22 cellular contexts compared by ENCODE assay signal in genomic region chr11:76132268-76132667, GRCh38.
DNase-seq lines count a peak whose midpoint lies in the region; ATAC-seq, FAIRE-seq and TF ChIP-seq lines count a peak whose summit lies in the region.
"Had no signal": no experiment of that assay in that cellular context is flagged by ENCODE, and none has a peak within 500 bp of the region (broad histone marks: within the 10 kb centered on the region; RNA-seq: fewer than 3 reads in every experiment).

No MANE protein-coding gene starts in this region.

- no peaks in the 10 kb centered on the region for H3K79me2 ChIP-seq in K562 (ENCODE audit: control insufficient read depth, insufficient read depth, low read length)

- no peak overlapping the region for H2AFZ ChIP-seq in K562 (ENCODE audit: low read depth, low read length)

- no peak for ATAC-seq in CD8-positive, alpha-beta T cell
- ATAC-seq in K562, result no peak
- no peak for ATAC-seq in naive thymus-derived CD4-positive, alpha-beta T cell
- ATAC-seq: stimulated activated naive B cell treated with anti-CD40 and anti-IgM and Interleukin-4, amounts not matched to agents 10 μg/mL and 1 μg/mL and 100 μg/mL, for 72 hours; WTC11 had no signal

- intact Hi-C loops in CD8-positive, alpha-beta T cell (cut with DNase I, micrococcal nuclease), result no loop called here
- intact Hi-C loops in K562 (cut with micrococcal nuclease), result no loop called here
- intact Hi-C loops in naive thymus-derived CD4-positive, alpha-beta T cell (cut with micrococcal nuclease), result no loop called here

- H3K4me1 ChIP-seq in CD8-positive, alpha-beta T cell (ENCODE audit: insufficient read depth, low read length), result peaks cover 21% of the 10 kb centered on the region
- H3K4me1 ChIP-seq in K562 (replicated peaks in 1 of 2; ENCODE audit: control insufficient read depth in 2 of 2, insufficient read depth in 2 of 2, low read length in 2 of 2), result no peaks in the 10 kb centered on the region; a peak in 1 of 5 replicates
- H3K4me1 ChIP-seq in naive thymus-derived CD4-positive, alpha-beta T cell (ENCODE audit: control insufficient read depth in 2 of 2, insufficient read depth in 2 of 2, low read length in 2 of 2), result peaks cover 0 to 20% of the 10 kb centered on the region in 2 donors
- no peaks in the 10 kb centered on the region for H3K4me1 ChIP-seq in effector memory CD4-positive, alpha-beta T cell (ENCODE audit: control insufficient read depth, insufficient read depth, low read length, poor library complexity, severe bottlenecking)

- in situ Hi-C loops in K562 (cut with MboI), result no loop called here

- H3K4me3 Mint-ChIP-seq in CD8-positive, alpha-beta T cell, result no peak overlapping the region
- peak overlapping the region in 4 of 10 donors; percentile 41 to 45 (median 43) for H3K4me3 Mint-ChIP-seq in naive thymus-derived CD4-positive, alpha-beta T cell
- H3K4me3 Mint-ChIP-seq in nephron progenitor cell, result no peak overlapping the region
- H3K4me3 Mint-ChIP-seq: immature natural killer cell; neural crest cell; stimulated activated naive B cell treated with anti-CD40 and anti-IgM and Interleukin-4, amounts not matched to agents 10 μg/mL and 1 μg/mL and 100 μg/mL, for 72 hours; WTC11 had no signal

- CTCF ChIA-PET in CD8-positive, alpha-beta T cell (lab: Charles Lee), result interaction anchor here (0.7 to 1.9 kb wide), 4 partner anchors 11 to 265 kb away, joined by 3 to 11 read pairs (median 4); no protein-coding TSS in a partner anchor
- CTCF ChIA-PET in K562 (lab: Yijun Ruan, JAX; ENCODE audit: low intra/inter-chr PET ratio), result no interaction called here
- CTCF ChIA-PET in naive thymus-derived CD4-positive, alpha-beta T cell (lab: Charles Lee), result interaction anchor here (0.7 to 1.0 kb wide), 2 partner anchors 18 to 20 kb away, joined by 3 to 4 read pairs; no protein-coding TSS in a partner anchor

- H3K4me1 Mint-ChIP-seq in CD8-positive, alpha-beta T cell (ENCODE audit: low read depth), result peaks cover 37% of the 10 kb centered on the region
- H3K4me1 Mint-ChIP-seq in naive thymus-derived CD4-positive, alpha-beta T cell, result peaks cover 15 to 53% (median 43%) of the 10 kb centered on the region in 7 donors
- peaks cover 18% of the 10 kb centered on the region for H3K4me1 Mint-ChIP-seq in nephron progenitor cell
- H3K4me1 Mint-ChIP-seq: neural crest cell, WTC11 had no signal

- H3K27me3 Mint-ChIP-seq in CD8-positive, alpha-beta T cell (ENCODE audit: low read depth), result no peaks in the 10 kb centered on the region
- no peaks in the 10 kb centered on the region for H3K27me3 Mint-ChIP-seq in naive thymus-derived CD4-positive, alpha-beta T cell
- no peaks in the 10 kb centered on the region for H3K27me3 Mint-ChIP-seq in nephron progenitor cell (ENCODE audit: low read depth, poor library complexity)
- H3K27me3 Mint-ChIP-seq: stimulated activated naive B cell treated with anti-CD40 and anti-IgM and Interleukin-4, amounts not matched to agents 10 μg/mL and 1 μg/mL and 100 μg/mL, for 72 hours had no signal

- H3K27ac Mint-ChIP-seq in CD8-positive, alpha-beta T cell, result peak overlapping the region; percentile 70
- peak overlapping the region in 8 of 9 donors; percentile 41 to 77 (median 66) for H3K27ac Mint-ChIP-seq in naive thymus-derived CD4-positive, alpha-beta T cell
- H3K27ac Mint-ChIP-seq in nephron progenitor cell, result no peak overlapping the region
- H3K27ac Mint-ChIP-seq: stimulated activated naive B cell treated with anti-CD40 and anti-IgM and Interleukin-4, amounts not matched to agents 10 μg/mL and 1 μg/mL and 100 μg/mL, for 72 hours; WTC11 had no signal

- 70% methylated on average over 1 of the region's 1 CpG for WGBS in K562 (ENCODE audit: insufficient coverage, low coverage, missing lambda C conversion rate)

- FAIRE-seq in K562 (lab: Jason Lieb, UNC), result no peak
- FAIRE-seq: H1 had no signal

- TF ChIP-seq POLR2A in K562 (conservative IDR thresholded peaks at IDR 0.05), result no peak

- DNase-seq in DMS 273 (lab: John Stamatoyannopoulos, UW; ENCODE audit: unreplicated experiment) (peak; percentile 52), DMS 273 treated with DMSO at 0.1 percent for 48 hours (lab: John Stamatoyannopoulos, UW) (no peak), K562 (ENCODE audit: extremely low read depth in 1 of 4, low spot score in 3 of 4) (no peak), nephron progenitor cell (no peak), DMS114 treated with DMSO at 0.1 percent for 48 hours (lab: John Stamatoyannopoulos, UW; ENCODE audit: unreplicated experiment) (no peak)
- no peak for DNase-seq in CD8-positive, alpha-beta T cell
- DNase-seq in naive thymus-derived CD4-positive, alpha-beta T cell, result peak in 2 of 9 donors; percentile 9 to 16
- no peak for DNase-seq in effector memory CD4-positive, alpha-beta T cell
- DNase-seq: activated gamma-delta T cell; effector CD4-positive, alpha-beta T cell; immature natural killer cell; mammary epithelial cell; NCI-H1436; psoas muscle; SHP77; stimulated activated CD4-positive, alpha-beta T cell treated with anti-CD3 and anti-CD28 coated beads, Interleukin-12 subunit alpha, Interleukin-12 subunit beta, amount 100 ng/mL, for 4 hours; stimulated activated naive B cell treated with anti-CD40 and anti-IgM and Interleukin-4, amounts not matched to agents 10 μg/mL and 1 μg/mL and 100 μg/mL, for 72 hours; upper lobe of left lung had no signal

- no peaks in the 10 kb centered on the region for H3K9me3 ChIP-seq in CD8-positive, alpha-beta T cell (ENCODE audit: low read length)
- H3K9me3 ChIP-seq in K562 (replicated peaks; ENCODE audit: control insufficient read depth, insufficient read depth, low read depth, low read length), result no peaks in the 10 kb centered on the region
- H3K9me3 ChIP-seq in naive thymus-derived CD4-positive, alpha-beta T cell (ENCODE audit: control insufficient read depth in 2 of 3, low read length in 3 of 3), result no peaks in the 10 kb centered on the region
- H3K9me3 ChIP-seq in effector memory CD4-positive, alpha-beta T cell (ENCODE audit: control insufficient read depth, low read length), result no peaks in the 10 kb centered on the region
- H3K9me3 ChIP-seq: psoas muscle, upper lobe of left lung had no signal

- H3K9me1 ChIP-seq in K562 (ENCODE audit: control insufficient read depth, insufficient read depth, low read length), result no peaks in the 10 kb centered on the region

- no peak overlapping the region for H3K27ac ChIP-seq in CD8-positive, alpha-beta T cell (ENCODE audit: low read depth, low read length)
- no peak overlapping the region for H3K27ac ChIP-seq in K562 (ENCODE audit: extremely low read depth, low read depth, low read length)
- no peak overlapping the region for H3K27ac ChIP-seq in naive thymus-derived CD4-positive, alpha-beta T cell (ENCODE audit: low read depth, low read length)
- no peak overlapping the region for H3K27ac ChIP-seq in effector memory CD4-positive, alpha-beta T cell (ENCODE audit: insufficient read depth, low read length, poor library complexity, severe bottlenecking)
- H3K27ac ChIP-seq: 22Rv1, psoas muscle had no signal

- H3K4me2 ChIP-seq in K562 (ENCODE audit: insufficient read depth, low read length), result no peak overlapping the region

- H3K36me3 Mint-ChIP-seq in CD8-positive, alpha-beta T cell, result peaks cover 15% of the 10 kb centered on the region
- peaks cover 0 to 10% (median 0%) of the 10 kb centered on the region in 5 donors for H3K36me3 Mint-ChIP-seq in naive thymus-derived CD4-positive, alpha-beta T cell
- peaks cover 28% of the 10 kb centered on the region for H3K36me3 Mint-ChIP-seq in nephron progenitor cell (ENCODE audit: low read depth)
- H3K36me3 Mint-ChIP-seq: WTC11 had no signal

- no peak for TF ChIP-seq EP300 in K562 (IDR thresholded peaks at IDR 0.05; ENCODE audit: low read length)

- no TSS peak for BruUV-seq in K562 (replicated peaks; lab: Mats Ljungman, UMichigan)

- no peaks in the 10 kb centered on the region for H3K27me3 ChIP-seq in CD8-positive, alpha-beta T cell (ENCODE audit: insufficient read depth, low read length)
- no peaks in the 10 kb centered on the region for H3K27me3 ChIP-seq in K562 (ENCODE audit: control insufficient read depth in 2 of 2, insufficient read depth in 2 of 2, low read length in 2 of 2)
- no peaks in the 10 kb centered on the region for H3K27me3 ChIP-seq in naive thymus-derived CD4-positive, alpha-beta T cell (ENCODE audit: control insufficient read depth in 2 of 2, insufficient read depth in 2 of 2, low read length in 2 of 2)
- H3K27me3 ChIP-seq in effector memory CD4-positive, alpha-beta T cell (replicated peaks; ENCODE audit: control insufficient read depth, insufficient read depth, low read length, poor library complexity, severe bottlenecking), result no peaks in the 10 kb centered on the region
- H3K27me3 ChIP-seq: upper lobe of left lung had no signal

- no peak overlapping the region for H3K4me3 ChIP-seq in CD8-positive, alpha-beta T cell (ENCODE audit: low read depth, low read length)
- H3K4me3 ChIP-seq in K562, result no peak overlapping the region
- no peak overlapping the region for H3K4me3 ChIP-seq in naive thymus-derived CD4-positive, alpha-beta T cell (ENCODE audit: low read length)
- no peak overlapping the region for H3K4me3 ChIP-seq in effector memory CD4-positive, alpha-beta T cell (ENCODE audit: insufficient read depth, low read depth, low read length, poor library complexity, severe bottlenecking)
- H3K4me3 ChIP-seq: psoas muscle, upper lobe of left lung had no signal

- H3K9me3 Mint-ChIP-seq in CD8-positive, alpha-beta T cell, result no peaks in the 10 kb centered on the region
- H3K9me3 Mint-ChIP-seq in naive thymus-derived CD4-positive, alpha-beta T cell, result no peaks in the 10 kb centered on the region
- no peaks in the 10 kb centered on the region for H3K9me3 Mint-ChIP-seq in nephron progenitor cell
- H3K9me3 Mint-ChIP-seq: immature natural killer cell; neural crest cell; stimulated activated naive B cell treated with anti-CD40 and anti-IgM and Interleukin-4, amounts not matched to agents 10 μg/mL and 1 μg/mL and 100 μg/mL, for 72 hours; WTC11 had no signal

- H3K9ac ChIP-seq in K562 (ENCODE audit: insufficient read depth in 1 of 2, low read depth in 2 of 2, low read length in 2 of 2), result no peak overlapping the region

- H4K20me1 ChIP-seq in K562 (replicated peaks; ENCODE audit: control insufficient read depth, insufficient read depth, low read length), result no peaks in the 10 kb centered on the region

- TF ChIP-seq RAD21 in K562 (CRISPR knock-in tag; conservative IDR thresholded peaks at IDR 0.05 in 1 of 2, IDR thresholded peaks at IDR 0.05 in 1 of 2), result no peak

- POLR2A ChIA-PET in CD8-positive, alpha-beta T cell (lab: Charles Lee), result interaction anchor here (2.0 kb wide), 1 partner anchor 15 kb away, joined by 5 read pairs; no protein-coding TSS in a partner anchor
- POLR2A ChIA-PET in K562 (lab: Yijun Ruan, JAX), result interaction anchor here (0.6 kb wide), 1 partner anchor 845 kb away, joined by 4 read pairs; no protein-coding TSS in a partner anchor
- POLR2A ChIA-PET in naive thymus-derived CD4-positive, alpha-beta T cell (lab: Charles Lee), result interaction anchor here (0.9 kb wide), 1 partner anchor 13 kb away, joined by 3 read pairs; no protein-coding TSS in a partner anchor

- no peak for TF ChIP-seq CTCF in CD8-positive, alpha-beta T cell (IDR thresholded peaks at IDR 0.05)
- TF ChIP-seq CTCF in K562 (IDR thresholded peaks at IDR 0.05 in 2 of 3, conservative IDR thresholded peaks at IDR 0.05 in 1 of 3; ENCODE audit: insufficient read depth in 2 of 3, low read depth in 1 of 3, low read length in 3 of 3) (no peak), nephron progenitor cell (IDR thresholded peaks at IDR 0.05) (no peak)

- H3K36me3 ChIP-seq in CD8-positive, alpha-beta T cell (ENCODE audit: insufficient read depth, low read length), result no peaks in the 10 kb centered on the region
- no peaks in the 10 kb centered on the region for H3K36me3 ChIP-seq in K562 (ENCODE audit: control insufficient read depth, insufficient read depth, low read length)
- H3K36me3 ChIP-seq in naive thymus-derived CD4-positive, alpha-beta T cell (ENCODE audit: control insufficient read depth in 2 of 3, insufficient read depth in 3 of 3, low read length in 3 of 3), result no peaks in the 10 kb centered on the region
- H3K36me3 ChIP-seq in effector memory CD4-positive, alpha-beta T cell (ENCODE audit: control insufficient read depth, insufficient read depth, low read length), result no peaks in the 10 kb centered on the region
